Comparison of ENCODE assay signal across 8 cellular contexts in genomic region chr6:22954749-22955385, GRCh38.
DNase-seq lines count a peak whose midpoint lies in the region; ATAC-seq and TF ChIP-seq lines count a peak whose summit lies in the region.

No MANE protein-coding gene starts in this region.

- no peaks in the 10 kb centered on the region for H3K36me3 Mint-ChIP-seq in activated naive CD4-positive, alpha-beta T cell treated with anti-CD3 and anti-CD28 coated beads for 36 hours (ENCODE audit: low read depth)
- H3K36me3 Mint-ChIP-seq in activated B cell treated with CpG ODN at 0.5 μM for 24 hours (ENCODE audit: low read depth) = no peaks in the 10 kb centered on the region

- WGBS in liver = 16% methylated on average over 5 of the region's 5 CpGs

- H3K9ac ChIP-seq in liver (ENCODE audit: low read depth in 1 of 2, low read length in 2 of 2) = peak overlapping the region in 1 of 2 donors; percentile 69

- no peaks in the 10 kb centered on the region for H3K36me3 ChIP-seq in liver (ENCODE audit: control insufficient read depth in 4 of 4, insufficient read depth in 3 of 4, low read depth in 1 of 4, low read length in 3 of 4)

- intact Hi-C loops in activated naive CD4-positive, alpha-beta T cell treated with anti-CD3 and anti-CD28 coated beads for 36 hours (cut with micrococcal nuclease) = no loop called here
- intact Hi-C loops in activated B cell treated with CpG ODN at 0.5 μM for 24 hours (cut with micrococcal nuclease) = no loop called here

- H3K9me3 Mint-ChIP-seq in activated naive CD4-positive, alpha-beta T cell treated with anti-CD3 and anti-CD28 coated beads for 36 hours = no peaks in the 10 kb centered on the region
- peaks cover 8% of the 10 kb centered on the region for H3K9me3 Mint-ChIP-seq in activated B cell treated with CpG ODN at 0.5 μM for 24 hours

- CTCF ChIA-PET in activated naive CD4-positive, alpha-beta T cell treated with anti-CD3 and anti-CD28 coated beads for 36 hours (lab: Charles Lee) = no interaction called here
- CTCF ChIA-PET in activated B cell treated with CpG ODN at 0.5 μM for 24 hours (lab: Charles Lee) = no interaction called here

- H3K27ac ChIP-seq in liver (ENCODE audit: low read depth in 1 of 2, low read length in 2 of 2) = no peak overlapping the region

- POLR2A ChIA-PET in activated B cell treated with CpG ODN at 0.5 μM for 24 hours (lab: Charles Lee) = no interaction called here

- no peaks in the 10 kb centered on the region for H3K27me3 ChIP-seq in liver (ENCODE audit: control insufficient read depth in 4 of 4, insufficient read depth in 4 of 4, low read length in 3 of 4)

- DNase-seq in activated naive CD4-positive, alpha-beta T cell treated with anti-CD3 and anti-CD28 coated beads for 36 hours = no peak
- DNase-seq in activated naive CD4-positive, alpha-beta T cell treated with anti-CD3 and anti-CD28 coated beads, Interleukin-2, amount 50 U/mL, for 16 hours = no peak
- DNase-seq in activated B cell treated with CpG ODN at 0.5 μM for 24 hours (no peak), MV-4-11 (lab: John Stamatoyannopoulos, UW) (no peak), NCI-H774 (lab: John Stamatoyannopoulos, UW) (no peak), NCI-H82 treated with DMSO at 0.1 percent for 48 hours (lab: John Stamatoyannopoulos, UW; ENCODE audit: unreplicated experiment) (no peak)

- no peak overlapping the region for H3K27ac Mint-ChIP-seq in activated naive CD4-positive, alpha-beta T cell treated with anti-CD3 and anti-CD28 coated beads for 36 hours
- H3K27ac Mint-ChIP-seq in activated B cell treated with CpG ODN at 0.5 μM for 24 hours = no peak overlapping the region

- H3K4me3 ChIP-seq in liver (ENCODE audit: low read depth in 1 of 3, low read length in 3 of 3) = peak overlapping the region in 2 of 3 donors; percentile 37 to 52

- peaks cover 8% of the 10 kb centered on the region for H3K4me1 Mint-ChIP-seq in activated naive CD4-positive, alpha-beta T cell treated with anti-CD3 and anti-CD28 coated beads for 36 hours (ENCODE audit: low read depth)
- H3K4me1 Mint-ChIP-seq in activated B cell treated with CpG ODN at 0.5 μM for 24 hours = peaks cover 12% of the 10 kb centered on the region

- H3K4me3 Mint-ChIP-seq in activated naive CD4-positive, alpha-beta T cell treated with anti-CD3 and anti-CD28 coated beads for 36 hours = peak overlapping the region; percentile 30
- peak overlapping the region; percentile 33 for H3K4me3 Mint-ChIP-seq in activated B cell treated with CpG ODN at 0.5 μM for 24 hours

- ATAC-seq in HG03354 (IDR thresholded peaks at IDR 0.05; ENCODE audit: poor library complexity, severe bottlenecking, unreplicated experiment) (peak; percentile 76), activated B cell treated with CpG ODN at 0.5 μM for 24 hours (ENCODE audit: low read depth) (no peak)

- H3K4me1 ChIP-seq in liver (ENCODE audit: control insufficient read depth in 4 of 4, insufficient read depth in 4 of 4, low read length in 3 of 4) = peaks cover 0 to 5% (median 1%) of the 10 kb centered on the region in 4 donors

- H3K9me3 ChIP-seq in liver (ENCODE audit: control insufficient read depth in 4 of 4, low read length in 3 of 4) = no peaks in the 10 kb centered on the region

- TF ChIP-seq CTCF in activated B cell treated with CpG ODN at 0.5 μM for 24 hours (IDR thresholded peaks at IDR 0.05) = no peak
- TF ChIP-seq CTCF in liver (IDR thresholded peaks at IDR 0.05; ENCODE audit: low read depth, low read length, missing input control) = no peak

- TF ChIP-seq RAD21 in liver (IDR thresholded peaks at IDR 0.05) = no peak

- H3K27me3 Mint-ChIP-seq in activated naive CD4-positive, alpha-beta T cell treated with anti-CD3 and anti-CD28 coated beads for 36 hours (ENCODE audit: low read depth) = peaks cover 2% of the 10 kb centered on the region
- no peaks in the 10 kb centered on the region for H3K27me3 Mint-ChIP-seq in activated B cell treated with CpG ODN at 0.5 μM for 24 hours

TF ChIP-seq in liver, 16 proteins besides CTCF, POLR2A, EP300 and RAD21:
- TF ChIP-seq NR2F2 (IDR thresholded peaks at IDR 0.05) = no peak
- TF ChIP-seq ZBTB33 (IDR thresholded peaks at IDR 0.05) = no peak
- TF ChIP-seq TAF1 (conservative IDR thresholded peaks at IDR 0.05) = no peak
- TF ChIP-seq YY1 (IDR thresholded peaks at IDR 0.05) = no peak
- TF ChIP-seq JUND (IDR thresholded peaks at IDR 0.05) = no peak
TF ChIP-seq in liver: peak in this region for 0.
